Comparison of ENCODE assay signal across 15 cellular contexts in genomic region chr7:21251166-21251806, GRCh38.
DNase-seq lines count a peak whose midpoint lies in the region; TF ChIP-seq lines count a peak whose summit lies in the region.
"Had no signal": no experiment of that assay in that cellular context is flagged by ENCODE, and none has a peak within 500 bp of the region (broad histone marks: within the 10 kb centered on the region; RNA-seq: fewer than 3 reads in every experiment).

No MANE protein-coding gene starts in this region.

- H3K36me3 ChIP-seq in BE2C, result no peaks in the 10 kb centered on the region
- H3K36me3 ChIP-seq: lower lobe of right lung, vagina had no signal

- no peak overlapping the region for H3K27ac ChIP-seq in C4-2B
- H3K27ac ChIP-seq: lower lobe of right lung, vagina had no signal

- H3K9me3 ChIP-seq in BE2C, result no peaks in the 10 kb centered on the region
- H3K9me3 ChIP-seq: lower lobe of right lung, vagina had no signal

- TF ChIP-seq CTCF in C4-2B (conservative IDR thresholded peaks at IDR 0.05) (peak; percentile 30), LNCAP (IDR thresholded peaks at IDR 0.05) (peak; percentile 39; the same call in 1 of the 2 replicates), BE2C (IDR thresholded peaks at IDR 0.05; ENCODE audit: low read depth, low read length) (no peak), GM10266 (IDR thresholded peaks at IDR 0.05; ENCODE audit: control insufficient read depth, insufficient read depth, low read depth, missing control alignments) (no peak)

- H3K4me1 ChIP-seq in BE2C, result no peaks in the 10 kb centered on the region
- H3K4me1 ChIP-seq: lower lobe of right lung, vagina had no signal

- peaks cover 62% of the 10 kb centered on the region for H3K27me3 ChIP-seq in BE2C
- H3K27me3 ChIP-seq: vagina had no signal

- no peak overlapping the region for H3K4me3 ChIP-seq in BE2C (ENCODE audit: low read depth, low read length)
- H3K4me3 ChIP-seq: lower lobe of right lung, vagina had no signal

- DNase-seq in SW480 (ENCODE audit: low spot score) (peak; percentile 73), mucosa of gallbladder (ENCODE audit: low spot score) (peak; percentile 22), BE2C (no peak), SIG-M5 (lab: John Stamatoyannopoulos, UW) (no peak), ecto neural progenitor cell (ENCODE audit: low spot score) (no peak), GM10266 (ENCODE audit: extremely low spot score) (no peak)
- DNase-seq: anterior cingulate cortex; CD8-positive, alpha-beta memory T cell; foreskin melanocyte; lower lobe of right lung; naive thymus-derived CD4-positive, alpha-beta T cell; NCI-H2171 treated with DMSO at 0.1 percent for 48 hours had no signal

Comparison
In these comparisons a context has a peak if more than half of its experiments do, and no peak if none do; other contexts are left out.
1. CTCF ChIP-seq: peak in C4-2B (single experiment) and LNCAP (single experiment); none in BE2C (single experiment) and GM10266 (single experiment).
2. DNase-seq: peak in SW480 (single experiment) and mucosa of gallbladder (single experiment); none in BE2C (single experiment), SIG-M5 (single experiment), ecto neural progenitor cell (single experiment) and GM10266 (single experiment).